Comparison of ENCODE assay signal across 10 cellular contexts in genomic region chr11:18319914-18320313, GRCh38. TPM values are rescaled to one million over a fixed set of nuclear protein-coding genes. Genes with fewer than 3 reads are reported as not detected.
DNase-seq lines count a peak whose midpoint lies in the region; FAIRE-seq and TF ChIP-seq lines count a peak whose summit lies in the region.
"Had no signal": no experiment of that assay in that cellular context is flagged by ENCODE, and none has a peak within 500 bp of the region (broad histone marks: within the 10 kb centered on the region; RNA-seq: fewer than 3 reads in every experiment).

No MANE protein-coding gene starts in this region.

- H3K4me1 ChIP-seq in CD4-positive, alpha-beta memory T cell (ENCODE audit: insufficient read depth, low read length), result peaks cover 53% of the 10 kb centered on the region
- peaks cover 16% of the 10 kb centered on the region for H3K4me1 ChIP-seq in HUES64 (ENCODE audit: insufficient read depth, low read length)

- WGBS in HUES64, result 99% methylated on average over 3 of the region's 3 CpGs

- H3K4me1 Mint-ChIP-seq in CD4-positive, alpha-beta memory T cell, result peaks cover 41 to 75% (median 56%) of the 10 kb centered on the region in 4 donors
- H3K4me1 Mint-ChIP-seq in brain, result peaks cover 62% of the 10 kb centered on the region
- peaks cover 51% of the 10 kb centered on the region for H3K4me1 Mint-ChIP-seq in nephron progenitor cell

- POLR2A ChIA-PET in CD4-positive, alpha-beta memory T cell (lab: Charles Lee; ENCODE audit: partially characterized antibody), result interaction anchor here (3.5 to 4.8 kb wide), 2 partner anchors 64 to 76 kb away, joined by 42 to 171 read pairs; partner anchors contain the start of gene LDHA

- H3K36me3 ChIP-seq in CD4-positive, alpha-beta memory T cell (ENCODE audit: insufficient read depth, low read length), result no peaks in the 10 kb centered on the region
- peaks cover 15% of the 10 kb centered on the region; the same call in 1 of the 2 replicates for H3K36me3 ChIP-seq in HUES64 (ENCODE audit: insufficient read depth, low read length)

- peak overlapping the region in 5 of 8 donors; percentile 46 to 62 (median 54) for H3K4me3 Mint-ChIP-seq in CD4-positive, alpha-beta memory T cell
- H3K4me3 Mint-ChIP-seq in brain (peak overlapping the region; percentile 88 to 98 (median 97)), nephron progenitor cell (peak overlapping the region; percentile 95)

- H3K27me3 ChIP-seq in CD4-positive, alpha-beta memory T cell (ENCODE audit: insufficient read depth, low read length), result no peaks in the 10 kb centered on the region
- no peaks in the 10 kb centered on the region for H3K27me3 ChIP-seq in HUES64 (ENCODE audit: insufficient read depth, low read length)

- DNase-seq in CD4-positive, alpha-beta memory T cell, result no peak
- no peak for DNase-seq in nephron progenitor cell
- DNase-seq in NCI-H1436 treated with DMSO at 0.1 percent for 48 hours (lab: John Stamatoyannopoulos, UW), result no peak
- DNase-seq in NCI-H146 treated with DMSO at 0.1 percent for 48 hours (lab: John Stamatoyannopoulos, UW; ENCODE audit: unreplicated experiment), result no peak
- no peak for DNase-seq in putamen (ENCODE audit: low spot score)
- no peak for DNase-seq in D721Med (ENCODE audit: insufficient read length, low spot score)
- DNase-seq: NCI-H2171 had no signal

- intact Hi-C loops in CD4-positive, alpha-beta memory T cell (cut with micrococcal nuclease), result loop anchor here (10.0 kb wide), 1 partner anchor 215 kb away; the partner anchor contains the start of gene SAAL1

- H3K36me3 Mint-ChIP-seq in CD4-positive, alpha-beta memory T cell, result peaks cover 9 to 39% of the 10 kb centered on the region in 2 donors
- H3K36me3 Mint-ChIP-seq in brain (peaks cover 36% of the 10 kb centered on the region), nephron progenitor cell (ENCODE audit: low read depth) (peaks cover 10% of the 10 kb centered on the region)

- H3K9ac ChIP-seq in HUES64 (ENCODE audit: low read depth, low read length), result no peak overlapping the region

- peak overlapping the region in 5 of 7 donors; percentile 61 to 99 (median 84) for H3K27ac Mint-ChIP-seq in CD4-positive, alpha-beta memory T cell
- peak overlapping the region in 4 of 5 experiments; percentile 7 to 99 (median 24) for H3K27ac Mint-ChIP-seq in brain
- no peak overlapping the region for H3K27ac Mint-ChIP-seq in nephron progenitor cell

- H3K9me3 ChIP-seq in CD4-positive, alpha-beta memory T cell (ENCODE audit: control insufficient read depth in 1 of 2, low read length in 2 of 2), result no peaks in the 10 kb centered on the region
- H3K9me3 ChIP-seq in HUES64 (ENCODE audit: insufficient read depth, low read depth, low read length), result no peaks in the 10 kb centered on the region

- no peak for TF ChIP-seq CTCF in brain (conservative IDR thresholded peaks at IDR 0.05)
- no peak for TF ChIP-seq CTCF in nephron progenitor cell (IDR thresholded peaks at IDR 0.05)
- no peak for TF ChIP-seq CTCF in D721Med (IDR thresholded peaks at IDR 0.05; ENCODE audit: insufficient read depth, missing control alignments)

- no peaks in the 10 kb centered on the region for H3K27me3 Mint-ChIP-seq in CD4-positive, alpha-beta memory T cell
- peaks cover 21% of the 10 kb centered on the region for H3K27me3 Mint-ChIP-seq in brain
- H3K27me3 Mint-ChIP-seq in nephron progenitor cell (ENCODE audit: low read depth, poor library complexity), result no peaks in the 10 kb centered on the region

- H3K4me3 ChIP-seq in CD4-positive, alpha-beta memory T cell (ENCODE audit: low read length in 2 of 2), result no peak overlapping the region
- peak overlapping the region; percentile 81; the same call in 1 of the 2 replicates for H3K4me3 ChIP-seq in HUES64 (ENCODE audit: low read length)

- CTCF ChIA-PET in CD4-positive, alpha-beta memory T cell (lab: Charles Lee; ENCODE audit: partially characterized antibody), result interaction anchor here (1.5 to 1.7 kb wide), 2 partner anchors 64 to 75 kb away, joined by 6 read pairs; partner anchors contain the start of gene LDHA

- no peaks in the 10 kb centered on the region for H3K9me3 Mint-ChIP-seq in CD4-positive, alpha-beta memory T cell
- H3K9me3 Mint-ChIP-seq in brain, result peaks cover 0 to 2% (median 0%) of the 10 kb centered on the region in 5 experiments
- no peaks in the 10 kb centered on the region for H3K9me3 Mint-ChIP-seq in nephron progenitor cell

- FAIRE-seq in D721Med (lab: Jason Lieb, UNC), result no peak
- FAIRE-seq: endothelial cell of umbilical vein had no signal

- no peak overlapping the region for H3K27ac ChIP-seq in CD4-positive, alpha-beta memory T cell (ENCODE audit: low read depth, low read length)
- H3K27ac ChIP-seq in HUES64 (ENCODE audit: low read depth, low read length), result no peak overlapping the region

RNA-seq across cellular contexts. Expression of gene HPS5, which starts 2.0 kb away (rescaled TPM):
- total RNA-seq in CD4-positive, alpha-beta memory T cell, result 10 to 100 TPM; 22.1 to 23.7 TPM
- 10 to 100 TPM; 14.2 to 15.1 TPM for polyA plus RNA-seq in CD4-positive, alpha-beta memory T cell
- 10.8 TPM for polyA plus RNA-seq in HUES64 (2013, experiment 1 of 2)
- 10.8 TPM for polyA plus RNA-seq in HUES64 (2013, experiment 2 of 2)
- polyA plus RNA-seq in brain (ENCODE audit: insufficient read depth, low read depth, low replicate concordance), result 5.6 TPM

RNA-seq across cellular contexts. Expression of gene GTF2H1, which starts 2.5 kb away (rescaled TPM):
- 10 to 100 TPM; 60.1 to 61.6 TPM for total RNA-seq in CD4-positive, alpha-beta memory T cell
- 10 to 100 TPM; 31.8 to 41.6 TPM for polyA plus RNA-seq in CD4-positive, alpha-beta memory T cell
- polyA plus RNA-seq in HUES64 (2013, experiment 1 of 2), result 25.8 TPM
- polyA plus RNA-seq in HUES64 (2013, experiment 2 of 2), result 24.2 TPM
- polyA plus RNA-seq in brain (ENCODE audit: insufficient read depth, low read depth, low replicate concordance), result 6.5 TPM

RNA-seq across cellular contexts. Expression of gene SAA1, which starts 53.9 kb away (rescaled TPM):
- total RNA-seq in CD4-positive, alpha-beta memory T cell, result not detected
- not detected for polyA plus RNA-seq in CD4-positive, alpha-beta memory T cell
- not detected for polyA plus RNA-seq in HUES64 (2013, experiment 1 of 2)
- polyA plus RNA-seq in HUES64 (2013, experiment 2 of 2), result not detected
- polyA plus RNA-seq in brain (ENCODE audit: insufficient read depth, low read depth, low replicate concordance), result 3.4 TPM
- total RNA-seq: endothelial cell of umbilical vein had no signal
- polyA plus RNA-seq: endothelial cell of umbilical vein had no signal
